35 cellular contexts compared by ENCODE assay signal in genomic region chr9:86517475-86517874, GRCh38.
"Had no signal": no experiment of that assay in that cellular context is flagged by ENCODE, and none has a peak within 500 bp of the region (broad histone marks: within the 10 kb centered on the region; RNA-seq: fewer than 3 reads in every experiment).

No MANE protein-coding gene starts in this region.

- H3K27me3 ChIP-seq: MG63 had no signal

- H3K9me3 ChIP-seq: MG63 had no signal

- H3K36me3 ChIP-seq: MG63 had no signal

- DNase-seq: Karpas-422, Kasumi-1, MG63, MM.1S, MV-4-11, NCI-H1048, NCI-H1092, NCI-H1092 treated with DMSO at 0.1 percent for 48 hours, NCI-H1105, NCI-H1105 treated with DMSO at 0.1 percent for 48 hours, NCI-H1417, NCI-H1417 treated with DMSO at 0.1 percent for 48 hours, NCI-H1436, NCI-H1436 treated with DMSO at 0.1 percent for 48 hours, NCI-H146, NCI-H1694, NCI-H1694 treated with DMSO at 0.1 percent for 48 hours, NCI-H187, NCI-H187 treated with DMSO at 0.1 percent for 48 hours, NCI-H1930, NCI-H2029, NCI-H2029 treated with DMSO at 0.1 percent for 48 hours, NCI-H2081, NCI-H2081 treated with DMSO at 0.1 percent for 48 hours, NCI-H2107, NCI-H2171, NCI-H2171 treated with DMSO at 0.1 percent for 48 hours, NCI-H2227 treated with DMSO at 0.1 percent for 48 hours, NCI-H226, NCI-H345, NCI-H446, NCI-H446 treated with DMSO at 0.1 percent for 48 hours, NCI-H510A, NCI-H510A treated with DMSO at 0.1 percent for 48 hours, NCI-H524 had no signal

- H3K4me3 ChIP-seq: MG63 had no signal
